In genomic region chr12:103348935-103349334, GRCh38 we compare ENCODE assay signal across 17 cellular contexts.
"Had no signal": no experiment of that assay in that cellular context is flagged by ENCODE, and none has a peak within 500 bp of the region (broad histone marks: within the 10 kb centered on the region; RNA-seq: fewer than 3 reads in every experiment).

No MANE protein-coding gene starts in this region.

- H3K27me3 ChIP-seq: colonic mucosa, ovary, spleen, tibial artery had no signal

- H3K36me3 ChIP-seq: colonic mucosa, ovary, tibial artery had no signal

- DNase-seq: activated CD4-positive, alpha-beta T cell treated with anti-CD3 and anti-CD28 coated beads for 1 hour; activated CD4-positive, alpha-beta T cell treated with anti-CD3 and anti-CD28 coated beads, Interleukin-2, amount 50 U/mL, for 48 hours; activated CD8-positive, alpha-beta memory T cell treated with anti-CD3 and anti-CD28 coated beads, Interleukin-2, amount 50 U/mL, for 4 hours; activated naive CD4-positive, alpha-beta T cell treated with anti-CD3 and anti-CD28 coated beads, Interleukin-2, amount 50 U/mL, for 16 hours; central memory CD4-positive, alpha-beta T cell; colonic mucosa; islet precursor cell; ovary; spleen; T-cell; T1000; tibial artery had no signal

- H3K27ac ChIP-seq: colonic mucosa, ovary, spleen, tibial artery had no signal

- H3K4me3 Mint-ChIP-seq: brain, T-cell had no signal

- FAIRE-seq: urothelium cell line had no signal

- H3K36me3 Mint-ChIP-seq: brain had no signal

- H3K27me3 Mint-ChIP-seq: T-cell had no signal

- H3K4me3 ChIP-seq: colonic mucosa, ovary, spleen, tibial artery had no signal

- H3K9me3 ChIP-seq: colonic mucosa, ovary, tibial artery had no signal

- H3K9me3 Mint-ChIP-seq: brain had no signal

- H3K4me1 ChIP-seq: colonic mucosa, spleen, tibial artery had no signal

- ATAC-seq: esophagus mucosa, left lobe of liver, sciatic nerve had no signal

- H3K27ac Mint-ChIP-seq: brain, T-cell had no signal
